ENCODE assay signal across 1 cellular context in genomic region chr11:76329084-76329648, GRCh38.
TF ChIP-seq lines count a peak whose summit lies in the region.

No MANE protein-coding gene starts in this region.

TF ChIP-seq in HepG2, 621 proteins besides CTCF, POLR2A, EP300 and RAD21 (continued from another document and continues in another):
- TF ChIP-seq PLSCR1 (CRISPR knock-in tag; IDR thresholded peaks at IDR 0.05; ENCODE audit: borderline replicate concordance): no peak
- no peak for TF ChIP-seq PRMT3 (CRISPR knock-in tag; IDR thresholded peaks at IDR 0.05; ENCODE audit: borderline replicate concordance, low read depth)
- TF ChIP-seq ZBTB7A (CRISPR knock-in tag; IDR thresholded peaks at IDR 0.05): 0 out of 2 replicates have a peak, but pooled peaks have one; percentile 39
- no peak for TF ChIP-seq ZNF180 (CRISPR knock-in tag; IDR thresholded peaks at IDR 0.05; ENCODE audit: borderline replicate concordance, low read depth)
- 0 out of 2 replicates have a peak, but pooled peaks have one; percentile 42 for TF ChIP-seq ZNF644 (CRISPR knock-in tag; IDR thresholded peaks at IDR 0.05; ENCODE audit: low read depth)
- no peak for TF ChIP-seq ZNF775 (CRISPR knock-in tag; IDR thresholded peaks at IDR 0.05; ENCODE audit: borderline replicate concordance)
- TF ChIP-seq FUBP1 (CRISPR knock-in tag; IDR thresholded peaks at IDR 0.05; ENCODE audit: borderline replicate concordance): no peak
- no peak for TF ChIP-seq SCMH1 (CRISPR knock-in tag; IDR thresholded peaks at IDR 0.05; ENCODE audit: borderline replicate concordance)
- no peak for TF ChIP-seq ZFP37 (CRISPR knock-in tag; IDR thresholded peaks at IDR 0.05; ENCODE audit: borderline replicate concordance)
- 0 out of 2 replicates have a peak, but pooled peaks have one; percentile 44 for TF ChIP-seq KLF6 (CRISPR knock-in tag; IDR thresholded peaks at IDR 0.05)
- TF ChIP-seq SRY (CRISPR knock-in tag; IDR thresholded peaks at IDR 0.05): no peak
- TF ChIP-seq ZNF724P (CRISPR knock-in tag; IDR thresholded peaks at IDR 0.05; ENCODE audit: borderline replicate concordance): no peak
- TF ChIP-seq NFAT5 (CRISPR knock-in tag; IDR thresholded peaks at IDR 0.05): no peak
- TF ChIP-seq NR2C2 (CRISPR knock-in tag; IDR thresholded peaks at IDR 0.05; ENCODE audit: borderline replicate concordance): peak; percentile 26; the same call in 1 of the 2 replicates
- TF ChIP-seq DMTF1 (CRISPR knock-in tag; IDR thresholded peaks at IDR 0.05): no peak
- no peak for TF ChIP-seq ATF1 (CRISPR knock-in tag; IDR thresholded peaks at IDR 0.05)
- TF ChIP-seq CC2D1A (CRISPR knock-in tag; IDR thresholded peaks at IDR 0.05): no peak
- TF ChIP-seq AKAP8 (CRISPR knock-in tag; IDR thresholded peaks at IDR 0.05): no peak
- no peak for TF ChIP-seq HNF1A (IDR thresholded peaks at IDR 0.05; ENCODE audit: low read depth)
- TF ChIP-seq HNF1A (CRISPR knock-in tag; IDR thresholded peaks at IDR 0.05; ENCODE audit: borderline replicate concordance): peak; percentile 47; the same call in 1 of the 2 replicates
- no peak for TF ChIP-seq ZMYM2 (CRISPR knock-in tag; IDR thresholded peaks at IDR 0.05)
- TF ChIP-seq BATF2 (CRISPR knock-in tag; IDR thresholded peaks at IDR 0.05): no peak
- peak; percentile 64; the same call in 1 of the 2 replicates for TF ChIP-seq PHF21A (CRISPR knock-in tag; IDR thresholded peaks at IDR 0.05)
- no peak for TF ChIP-seq EED (CRISPR knock-in tag; IDR thresholded peaks at IDR 0.05)
- TF ChIP-seq TGIF2 (CRISPR knock-in tag; IDR thresholded peaks at IDR 0.05): peak; percentile 63; the same call in 1 of the 2 replicates
- TF ChIP-seq ETV5 (CRISPR knock-in tag; IDR thresholded peaks at IDR 0.05; ENCODE audit: borderline replicate concordance): no peak; the same call in 1 of the 2 replicates
- no peak for TF ChIP-seq RAD51 (IDR thresholded peaks at IDR 0.05; ENCODE audit: borderline replicate concordance)
- TF ChIP-seq ZNF441 (CRISPR knock-in tag; IDR thresholded peaks at IDR 0.05; ENCODE audit: borderline replicate concordance): 0 out of 2 replicates have a peak, but pooled peaks have one; percentile 26
- TF ChIP-seq U2AF2 (IDR thresholded peaks at IDR 0.05; ENCODE audit: low read depth, low read length): no peak
- TF ChIP-seq SOX6 (IDR thresholded peaks at IDR 0.05): no peak
- peak; percentile 61; the same call in 1 of the 2 replicates for TF ChIP-seq SOX6 (CRISPR knock-in tag; IDR thresholded peaks at IDR 0.05)
- TF ChIP-seq ARNT (IDR thresholded peaks at IDR 0.05): no peak
- TF ChIP-seq RCOR2 (CRISPR knock-in tag; IDR thresholded peaks at IDR 0.05): no peak
- no peak for TF ChIP-seq ZHX2 (IDR thresholded peaks at IDR 0.05; ENCODE audit: low read depth)
- TF ChIP-seq ZHX2 (CRISPR knock-in tag; IDR thresholded peaks at IDR 0.05; ENCODE audit: borderline replicate concordance): no peak
- TF ChIP-seq ATF2 (CRISPR knock-in tag; IDR thresholded peaks at IDR 0.05): no peak
